ENCODE assay signal across 12 cellular contexts in genomic region chr2:234448506-234449169, GRCh38. TPM values are rescaled to one million over a fixed set of nuclear protein-coding genes. Genes with fewer than 3 reads are reported as not detected.
DNase-seq lines count a peak whose midpoint lies in the region; ATAC-seq, FAIRE-seq and TF ChIP-seq lines count a peak whose summit lies in the region.
"Had no signal": no experiment of that assay in that cellular context is flagged by ENCODE, and none has a peak within 500 bp of the region (broad histone marks: within the 10 kb centered on the region; RNA-seq: fewer than 3 reads in every experiment).

No MANE protein-coding gene starts in this region.

- H3K4me1 ChIP-seq in cardiac muscle cell (ENCODE audit: low read depth) (peaks cover 11% of the 10 kb centered on the region), astrocyte (ENCODE audit: insufficient read depth, low read length) (peaks cover 63% of the 10 kb centered on the region), sigmoid colon (peaks cover 0 to 17% (median 5%) of the 10 kb centered on the region in 4 donors)

- H3K27ac Mint-ChIP-seq in astrocyte (ENCODE audit: unreplicated experiment) (peak overlapping the region; percentile 98), type B pancreatic cell (peak overlapping the region; percentile 51)

- FAIRE-seq in astrocyte (lab: Jason Lieb, UNC): no peak

- no peak for TF ChIP-seq POLR2A in sigmoid colon (IDR thresholded peaks at IDR 0.05)

- WGBS in sigmoid colon, 2 donors: 75 to 87% methylated on average over 13 of the region's 13 CpGs

- DNase-seq in cardiac muscle cell (ENCODE audit: low read depth in 1 of 2, low spot score in 1 of 2) (no peak), left ventricle myocardium superior (no peak), astrocyte (ENCODE audit: low read depth) (no peak), left kidney (ENCODE audit: low read depth, low spot score) (peak; percentile 18), type B pancreatic cell (ENCODE audit: extremely low spot score, unreplicated experiment) (no peak), sigmoid colon (no peak), cerebellum (ENCODE audit: low spot score) (no peak), NCI-H446 treated with DMSO at 0.1 percent for 48 hours (lab: John Stamatoyannopoulos, UW) (no peak)
- DNase-seq: NCI-H2107, occipital lobe, OCI-M1 had no signal

- H3K4me3 ChIP-seq in cardiac muscle cell: no peak overlapping the region
- H3K4me3 ChIP-seq in astrocyte (ENCODE audit: insufficient read depth, low read depth, low read length): no peak overlapping the region
- no peak overlapping the region for H3K4me3 ChIP-seq in sigmoid colon

- H3K27ac ChIP-seq in cardiac muscle cell (peak overlapping the region; percentile 60), astrocyte (ENCODE audit: low read depth, low read length) (peak overlapping the region; percentile 94), sigmoid colon (no peak overlapping the region)
- H3K27ac ChIP-seq: C4-2B had no signal

- H3K79me2 ChIP-seq in astrocyte (ENCODE audit: insufficient read depth, low read length): no peaks in the 10 kb centered on the region

- H3K27me3 Mint-ChIP-seq in astrocyte (ENCODE audit: low read depth, unreplicated experiment) (no peaks in the 10 kb centered on the region), type B pancreatic cell (peaks cover 13% of the 10 kb centered on the region)

- H3K9me3 ChIP-seq in cardiac muscle cell (ENCODE audit: low read depth): no peaks in the 10 kb centered on the region
- no peaks in the 10 kb centered on the region for H3K9me3 ChIP-seq in astrocyte (ENCODE audit: insufficient read depth, low read depth, low read length)
- H3K9me3 ChIP-seq in sigmoid colon: no peaks in the 10 kb centered on the region

- H3K36me3 Mint-ChIP-seq in astrocyte (ENCODE audit: low read depth, unreplicated experiment) (peaks cover 4% of the 10 kb centered on the region), type B pancreatic cell (peaks cover 7% of the 10 kb centered on the region)

- intact Hi-C loops in left ventricle myocardium superior (cut with micrococcal nuclease) (no loop called here), sigmoid colon (cut with DNase I) (no loop called here)

- TF ChIP-seq CTCF in cardiac muscle cell (IDR thresholded peaks at IDR 0.05; ENCODE audit: low read depth, low read length) (no peak), astrocyte (IDR thresholded peaks at IDR 0.05; ENCODE audit: insufficient read depth, low read depth, low read length) (no peak), type B pancreatic cell (conservative IDR thresholded peaks at IDR 0.05) (no peak), sigmoid colon (IDR thresholded peaks at IDR 0.05) (no peak)

- no peaks in the 10 kb centered on the region for H4K20me1 ChIP-seq in astrocyte (ENCODE audit: insufficient read depth, low read length)

- no peak for TF ChIP-seq EP300 in sigmoid colon (IDR thresholded peaks at IDR 0.05)

- H3K4me2 ChIP-seq in astrocyte (ENCODE audit: low read length): peak overlapping the region; percentile 43

- peak overlapping the region; percentile 63 for H3K9ac ChIP-seq in astrocyte (ENCODE audit: low read length)

- H3K36me3 ChIP-seq in cardiac muscle cell (no peaks in the 10 kb centered on the region), astrocyte (ENCODE audit: insufficient read depth, low read length) (no peaks in the 10 kb centered on the region), sigmoid colon (no peaks in the 10 kb centered on the region)

- peak overlapping the region; percentile 44 for H2AFZ ChIP-seq in astrocyte (ENCODE audit: low read depth, low read length)

- no peak for ATAC-seq in left ventricle myocardium superior

- no peak overlapping the region for H3K4me3 Mint-ChIP-seq in astrocyte (ENCODE audit: unreplicated experiment)
- peak overlapping the region; percentile 31 for H3K4me3 Mint-ChIP-seq in type B pancreatic cell

- H3K4me1 Mint-ChIP-seq in astrocyte (ENCODE audit: low read depth, unreplicated experiment) (peaks cover 76% of the 10 kb centered on the region), type B pancreatic cell (ENCODE audit: unreplicated experiment) (peaks cover 25% of the 10 kb centered on the region)

- peaks cover 9% of the 10 kb centered on the region for H3K9me3 Mint-ChIP-seq in astrocyte (ENCODE audit: unreplicated experiment)
- H3K9me3 Mint-ChIP-seq in type B pancreatic cell: peaks cover 4% of the 10 kb centered on the region

- H3K27me3 ChIP-seq in cardiac muscle cell (no peaks in the 10 kb centered on the region), astrocyte (ENCODE audit: insufficient read depth, low read length) (no peaks in the 10 kb centered on the region), sigmoid colon (no peaks in the 10 kb centered on the region)

RNA-seq across cellular contexts. Expression of gene ARL4C, which starts 48.2 kb away (rescaled TPM):
- 5.6 and 7.0 TPM in 2 replicates for total RNA-seq in cardiac muscle cell
- polyA plus RNA-seq in cardiac muscle cell: 10.0 and 12.1 TPM in 2 replicates
- 1.5 TPM for total RNA-seq in left ventricle myocardium superior
- 59.3 and 70.7 TPM in 2 replicates for total RNA-seq in astrocyte
- 72.1 and 122 TPM in 2 replicates for total RNA-seq in type B pancreatic cell (ENCODE audit: low replicate concordance)
- 1 to 10 TPM; 7.2 to 8.9 (median 8.4) TPM for total RNA-seq in sigmoid colon
- 10 to 100 TPM in 1 of 3 donors, 1 to 10 TPM in 2; 4.8 to 15.8 (median 8.3) TPM for polyA plus RNA-seq in sigmoid colon
- 17.5 TPM for total RNA-seq in cerebellum

Comparison
In these comparisons a context has a peak if more than half of its experiments do, and no peak if none do; other contexts are left out.
1. H3K27ac ChIP-seq: peak in cardiac muscle cell (single experiment) and astrocyte (single experiment); none in sigmoid colon (0 of 4).